9 cellular contexts compared by ENCODE assay signal in the genomic region with DNA sequence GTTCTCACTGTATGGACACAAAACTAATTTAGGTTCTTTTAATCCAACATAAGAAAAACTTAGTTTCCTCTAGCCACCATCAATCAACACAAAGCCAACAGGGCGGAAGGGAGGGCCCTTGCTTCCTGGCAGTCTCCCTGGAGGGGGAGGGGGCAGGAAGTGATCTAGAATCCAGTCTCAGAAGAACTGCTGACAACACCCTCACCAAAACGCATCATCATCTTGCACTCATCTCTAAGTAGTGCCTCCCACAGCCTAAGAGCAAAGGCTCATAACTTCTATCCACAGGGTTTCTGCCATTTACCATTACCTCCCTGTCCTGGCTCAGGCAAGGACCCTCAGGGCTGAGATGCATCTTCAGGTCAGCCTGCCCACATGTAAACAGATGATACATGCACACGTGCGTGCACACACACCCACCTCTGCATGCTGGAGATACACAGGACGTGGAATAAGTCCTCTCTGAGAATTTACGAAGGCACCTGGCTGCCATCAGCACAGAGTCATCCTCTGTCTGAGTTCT.
A peak's percentile ranks its signal among the peaks of the same experiment; 100 is the strongest.
DNase-seq lines count a peak whose midpoint lies in the region; ATAC-seq lines count a peak whose summit lies in the region.
"Had no signal": no experiment of that assay in that cellular context is flagged by ENCODE, and none has a peak within 500 bp of the region (broad histone marks: within the 10 kb centered on the region; RNA-seq: fewer than 3 reads in every experiment).

No MANE protein-coding gene starts in this region.

- no peak for ATAC-seq in HG03139 (IDR thresholded peaks at IDR 0.05; ENCODE audit: unreplicated experiment)

- peak; percentile 25 for DNase-seq in HCEC 1CT
- peak; percentile 65 for DNase-seq in activated CD4-positive, CD25-positive, alpha-beta regulatory T cell treated with anti-CD3 and anti-CD28 coated beads, Interleukin-2, amount 50 U/mL, for 72 hours
- DNase-seq in effector CD4-positive, alpha-beta T cell, result peak; percentile 65
- DNase-seq in stimulated activated CD4-positive, alpha-beta T cell treated with anti-CD3 and anti-CD28 coated beads, Interleukin-1b, Interleukin-23, amount 100 ng/mL, for 1 hour (ENCODE audit: low read depth in 2 of 2), result peak; percentile 15 to 45
- no peak for DNase-seq in NCI-H1048 (lab: John Stamatoyannopoulos, UW)
- DNase-seq in NCI-H524 (lab: John Stamatoyannopoulos, UW), result no peak
- no peak for DNase-seq in NCI-H526 treated with DMSO at 0.1 percent for 48 hours (lab: John Stamatoyannopoulos, UW)
- DNase-seq: cerebellar nuclear complex had no signal

Comparison
In these comparisons a context has a peak if more than half of its experiments do, and no peak if none do; other contexts are left out.
1. DNase-seq: peak in HCEC 1CT (single experiment), activated CD4-positive, CD25-positive, alpha-beta regulatory T cell treated with anti-CD3 and anti-CD28 coated beads, Interleukin-2, amount 50 U/mL, for 72 hours (single experiment), effector CD4-positive, alpha-beta T cell (single experiment) and stimulated activated CD4-positive, alpha-beta T cell treated with anti-CD3 and anti-CD28 coated beads, Interleukin-1b, Interleukin-23, amount 100 ng/mL, for 1 hour (2 of 2); none in NCI-H1048 (single experiment), NCI-H524 (0 of 2) and NCI-H526 treated with DMSO at 0.1 percent for 48 hours (single experiment).